ENCODE assay signal across 30 cellular contexts in genomic region chr4:75963558-75963957, GRCh38. TPM values are rescaled to one million over a fixed set of nuclear protein-coding genes. Genes with fewer than 3 reads are reported as not detected.
"Had no signal": no experiment of that assay in that cellular context is flagged by ENCODE, and none has a peak within 500 bp of the region (broad histone marks: within the 10 kb centered on the region; RNA-seq: fewer than 3 reads in every experiment).

No MANE protein-coding gene starts in this region.

- ATAC-seq: esophagus mucosa, gastrocnemius medialis, heart right ventricle, left cardiac atrium, left lung, left ventricle myocardium superior, lower lobe of right lung, mucosa of descending colon had no signal

- H3K4me3 ChIP-seq: coronary artery, dorsolateral prefrontal cortex, esophagus squamous epithelium, gastrocnemius medialis, heart right ventricle, left lung, lower lobe of right lung, mucosa of descending colon had no signal

- H3K27ac Mint-ChIP-seq: mesothelial cell of epicardium, naive B cell had no signal

- H3K9me3 ChIP-seq: esophagus squamous epithelium, gastrocnemius medialis, left lung, lower lobe of right lung had no signal

- FAIRE-seq: colon, islet of Langerhans had no signal

- H3K27ac ChIP-seq: coronary artery, dorsolateral prefrontal cortex, epithelial cell of prostate, esophagus squamous epithelium, gastrocnemius medialis, heart right ventricle, left lung, lower lobe of right lung had no signal

- DNase-seq: dermis blood vessel endothelial cell; dorsolateral prefrontal cortex; effector CD4-positive, alpha-beta T cell; effector memory CD4-positive, alpha-beta T cell; erythroblast; esophagus squamous epithelium; foreskin fibroblast; foreskin melanocyte; gastrocnemius medialis; glutamatergic neuron; head of caudate nucleus; heart right ventricle; hippocampal formation; left cardiac atrium; left lung; left ventricle myocardium superior; lower lobe of right lung; mesenchymal stem cell; mucosa of descending colon; naive B cell had no signal

- H3K4me1 ChIP-seq: esophagus squamous epithelium, gastrocnemius medialis, heart right ventricle, left lung, lower lobe of right lung had no signal

- H3K27me3 ChIP-seq: dorsolateral prefrontal cortex, esophagus squamous epithelium, gastrocnemius medialis, heart right ventricle, left lung had no signal

RNA-seq across cellular contexts. Expression of gene CXCL9, which starts 43.8 kb away (rescaled TPM):
- total RNA-seq: dermis blood vessel endothelial cell, esophagus mucosa, glomerular endothelial cell, kidney epithelial cell, lung microvascular endothelial cell, mesothelial cell of epicardium, myocyte had no signal

RNA-seq across cellular contexts. Expression of gene CXCL10, which starts 59.7 kb away (rescaled TPM):
- total RNA-seq: kidney epithelial cell, mesothelial cell of epicardium, myocyte had no signal
